ENCODE assay signal across 1 cellular context in genomic region chr5:53357439-53357838, GRCh38.
TF ChIP-seq lines count a peak whose summit lies in the region.

No MANE protein-coding gene starts in this region.

TF ChIP-seq in IMR-90, 13 proteins besides CTCF, POLR2A, EP300 and RAD21 (continued from another document):
- no peak for TF ChIP-seq BHLHE40 (IDR thresholded peaks at IDR 0.05; ENCODE audit: low read depth, low read length)
- TF ChIP-seq USF2 (IDR thresholded peaks at IDR 0.05; ENCODE audit: low read depth, low read length): no peak
- no peak for TF ChIP-seq MAZ (IDR thresholded peaks at IDR 0.05; ENCODE audit: borderline replicate concordance, low read depth, low read length)
- no peak for TF ChIP-seq FOS (IDR thresholded peaks at IDR 0.05; ENCODE audit: low read depth, low read length)
- no peak for TF ChIP-seq CEBPB (IDR thresholded peaks at IDR 0.05; ENCODE audit: low read depth, low read length)
